16 cellular contexts compared by ENCODE assay signal in genomic region chr10:69960606-69961167, GRCh38.
DNase-seq lines count a peak whose midpoint lies in the region; ATAC-seq and TF ChIP-seq lines count a peak whose summit lies in the region.
"Had no signal": no experiment of that assay in that cellular context is flagged by ENCODE, and none has a peak within 500 bp of the region (broad histone marks: within the 10 kb centered on the region; RNA-seq: fewer than 3 reads in every experiment).

No MANE protein-coding gene starts in this region.

- no peak for TF ChIP-seq EP300 in ovary (IDR thresholded peaks at IDR 0.05)

- no peak overlapping the region for H3K4me3 ChIP-seq in Peyer's patch
- no peak overlapping the region for H3K4me3 ChIP-seq in left lung
- no peak overlapping the region for H3K4me3 ChIP-seq in testis
- H3K4me3 ChIP-seq in ovary: no peak overlapping the region
- H3K4me3 ChIP-seq: GM23338 had no signal

- TF ChIP-seq CTCF in Peyer's patch (IDR thresholded peaks at IDR 0.05) (no peak), left lung (IDR thresholded peaks at IDR 0.05) (no peak), testis (IDR thresholded peaks at IDR 0.05) (no peak), ovary (IDR thresholded peaks at IDR 0.05) (no peak)

- H3K27ac Mint-ChIP-seq in activated CD8-positive, alpha-beta memory T cell treated with anti-CD3 and anti-CD28 coated beads, Interleukin-2, amount 10 ng/mL, durations not matched to agents 7 days and 5 days: no peak overlapping the region
- H3K27ac Mint-ChIP-seq: GM23338 had no signal

- no peaks in the 10 kb centered on the region for H3K4me1 Mint-ChIP-seq in activated CD8-positive, alpha-beta memory T cell treated with anti-CD3 and anti-CD28 coated beads, Interleukin-2, amount 10 ng/mL, durations not matched to agents 7 days and 5 days

- CTCF ChIA-PET in activated CD8-positive, alpha-beta memory T cell treated with anti-CD3 and anti-CD28 coated beads, Interleukin-2, amount 10 ng/mL, durations not matched to agents 7 days and 5 days (lab: Charles Lee): interaction anchor here (0.9 kb wide), 1 partner anchor 20 kb away, joined by 3 read pairs; no protein-coding TSS in a partner anchor

- H3K36me3 Mint-ChIP-seq in activated CD8-positive, alpha-beta memory T cell treated with anti-CD3 and anti-CD28 coated beads, Interleukin-2, amount 10 ng/mL, durations not matched to agents 7 days and 5 days: no peaks in the 10 kb centered on the region

- intact Hi-C loops in left lung (cut with DNase I): no loop called here
- intact Hi-C loops in testis (cut with DNase I; ENCODE audit: low total_unique reads): no loop called here
- intact Hi-C loops in ovary (cut with DNase I): no loop called here

- H3K27me3 ChIP-seq in Peyer's patch (no peaks in the 10 kb centered on the region), left lung (peaks cover 0 to 7% of the 10 kb centered on the region in 2 donors), testis (no peaks in the 10 kb centered on the region), ovary (no peaks in the 10 kb centered on the region)

- TF ChIP-seq POLR2A in Peyer's patch (IDR thresholded peaks at IDR 0.05): no peak
- TF ChIP-seq POLR2A in testis (IDR thresholded peaks at IDR 0.05): no peak
- TF ChIP-seq POLR2A in ovary (IDR thresholded peaks at IDR 0.05): no peak

- DNase-seq in activated CD8-positive, alpha-beta memory T cell treated with anti-CD3 and anti-CD28 coated beads, Interleukin-2, amount 10 ng/mL, durations not matched to agents 7 days and 5 days: peak; percentile 19
- DNase-seq in activated CD8-positive, alpha-beta memory T cell treated with anti-CD3 and anti-CD28 coated beads, Interleukin-2, amount 50 U/mL, for 4 hours: no peak
- peak; percentile 8 to 43 (median 24) for DNase-seq in Peyer's patch
- no peak for DNase-seq in left lung
- peak; percentile 8 for DNase-seq in testis
- DNase-seq in ovary: no peak
- no peak for DNase-seq in SIG-M5 (lab: John Stamatoyannopoulos, UW)
- no peak for DNase-seq in EL
- DNase-seq: DMS 273 treated with DMSO at 0.1 percent for 48 hours, NCI-H1417 treated with DMSO at 0.1 percent for 48 hours, NCI-H1930, NCI-H2171, NCI-H774 had no signal

- H3K27me3 Mint-ChIP-seq in activated CD8-positive, alpha-beta memory T cell treated with anti-CD3 and anti-CD28 coated beads, Interleukin-2, amount 10 ng/mL, durations not matched to agents 7 days and 5 days: peaks cover 12% of the 10 kb centered on the region

- WGBS in testis, 2 donors: 78 to 92% methylated on average over 4 of the region's 4 CpGs
- whole genome bisulfite sequencing in ovary, 3 donors: 77 to 82% (median 78%) methylated on average over 4 of the region's 4 CpGs

- H3K4me1 ChIP-seq in Peyer's patch (peaks cover 0 to 9% (median 0%) of the 10 kb centered on the region in 4 donors), left lung (peaks cover 0 to 19% of the 10 kb centered on the region in 2 donors), testis (no peaks in the 10 kb centered on the region), ovary (ENCODE audit: insufficient read depth) (no peaks in the 10 kb centered on the region)

- H3K9me3 ChIP-seq in Peyer's patch: no peaks in the 10 kb centered on the region
- no peaks in the 10 kb centered on the region for H3K9me3 ChIP-seq in left lung
- no peaks in the 10 kb centered on the region for H3K9me3 ChIP-seq in testis
- H3K9me3 ChIP-seq in ovary: no peaks in the 10 kb centered on the region

- H3K9me3 Mint-ChIP-seq in activated CD8-positive, alpha-beta memory T cell treated with anti-CD3 and anti-CD28 coated beads, Interleukin-2, amount 10 ng/mL, durations not matched to agents 7 days and 5 days (ENCODE audit: low read depth): no peaks in the 10 kb centered on the region
- H3K9me3 Mint-ChIP-seq: GM23338 had no signal

- H3K4me3 Mint-ChIP-seq in activated CD8-positive, alpha-beta memory T cell treated with anti-CD3 and anti-CD28 coated beads, Interleukin-2, amount 10 ng/mL, durations not matched to agents 7 days and 5 days: no peak overlapping the region
- H3K4me3 Mint-ChIP-seq: GM23338 had no signal

- no peak for ATAC-seq in activated CD8-positive, alpha-beta memory T cell treated with anti-CD3 and anti-CD28 coated beads, Interleukin-2, amount 10 ng/mL, durations not matched to agents 7 days and 5 days
- no peak for ATAC-seq in left lung
- ATAC-seq: PC-3 had no signal

- H3K36me3 ChIP-seq in Peyer's patch: no peaks in the 10 kb centered on the region
- H3K36me3 ChIP-seq in left lung: no peaks in the 10 kb centered on the region
- H3K36me3 ChIP-seq in testis (ENCODE audit: low read depth, missing control alignments): no peaks in the 10 kb centered on the region
- no peaks in the 10 kb centered on the region for H3K36me3 ChIP-seq in ovary

- H3K27ac ChIP-seq in Peyer's patch (no peak overlapping the region), left lung (peak overlapping the region; percentile 19 to 71), testis (no peak overlapping the region), ovary (no peak overlapping the region)
- H3K27ac ChIP-seq: 22Rv1 had no signal

Comparison
In these comparisons a context has a peak if more than half of its experiments do, and no peak if none do; other contexts are left out.
1. DNase-seq: peak in activated CD8-positive, alpha-beta memory T cell treated with anti-CD3 and anti-CD28 coated beads, Interleukin-2, amount 10 ng/mL, durations not matched to agents 7 days and 5 days (single experiment), Peyer's patch (3 of 3) and testis (single experiment); none in activated CD8-positive, alpha-beta memory T cell treated with anti-CD3 and anti-CD28 coated beads, Interleukin-2, amount 50 U/mL, for 4 hours (single experiment), left lung (0 of 2), ovary (0 of 5), SIG-M5 (single experiment) and EL (single experiment).
2. H3K27ac ChIP-seq: peak in left lung (2 of 2); none in Peyer's patch (0 of 4), testis (0 of 2) and ovary (0 of 2).